ENCODE assay signal across 1 cellular context in genomic region chr12:12209043-12209442, GRCh38.
TF ChIP-seq lines count a peak whose summit lies in the region.

No MANE protein-coding gene starts in this region.

TF ChIP-seq in K562, 482 proteins besides CTCF, POLR2A, EP300 and RAD21 (continued from another document):
- TF ChIP-seq, protein P1, sequence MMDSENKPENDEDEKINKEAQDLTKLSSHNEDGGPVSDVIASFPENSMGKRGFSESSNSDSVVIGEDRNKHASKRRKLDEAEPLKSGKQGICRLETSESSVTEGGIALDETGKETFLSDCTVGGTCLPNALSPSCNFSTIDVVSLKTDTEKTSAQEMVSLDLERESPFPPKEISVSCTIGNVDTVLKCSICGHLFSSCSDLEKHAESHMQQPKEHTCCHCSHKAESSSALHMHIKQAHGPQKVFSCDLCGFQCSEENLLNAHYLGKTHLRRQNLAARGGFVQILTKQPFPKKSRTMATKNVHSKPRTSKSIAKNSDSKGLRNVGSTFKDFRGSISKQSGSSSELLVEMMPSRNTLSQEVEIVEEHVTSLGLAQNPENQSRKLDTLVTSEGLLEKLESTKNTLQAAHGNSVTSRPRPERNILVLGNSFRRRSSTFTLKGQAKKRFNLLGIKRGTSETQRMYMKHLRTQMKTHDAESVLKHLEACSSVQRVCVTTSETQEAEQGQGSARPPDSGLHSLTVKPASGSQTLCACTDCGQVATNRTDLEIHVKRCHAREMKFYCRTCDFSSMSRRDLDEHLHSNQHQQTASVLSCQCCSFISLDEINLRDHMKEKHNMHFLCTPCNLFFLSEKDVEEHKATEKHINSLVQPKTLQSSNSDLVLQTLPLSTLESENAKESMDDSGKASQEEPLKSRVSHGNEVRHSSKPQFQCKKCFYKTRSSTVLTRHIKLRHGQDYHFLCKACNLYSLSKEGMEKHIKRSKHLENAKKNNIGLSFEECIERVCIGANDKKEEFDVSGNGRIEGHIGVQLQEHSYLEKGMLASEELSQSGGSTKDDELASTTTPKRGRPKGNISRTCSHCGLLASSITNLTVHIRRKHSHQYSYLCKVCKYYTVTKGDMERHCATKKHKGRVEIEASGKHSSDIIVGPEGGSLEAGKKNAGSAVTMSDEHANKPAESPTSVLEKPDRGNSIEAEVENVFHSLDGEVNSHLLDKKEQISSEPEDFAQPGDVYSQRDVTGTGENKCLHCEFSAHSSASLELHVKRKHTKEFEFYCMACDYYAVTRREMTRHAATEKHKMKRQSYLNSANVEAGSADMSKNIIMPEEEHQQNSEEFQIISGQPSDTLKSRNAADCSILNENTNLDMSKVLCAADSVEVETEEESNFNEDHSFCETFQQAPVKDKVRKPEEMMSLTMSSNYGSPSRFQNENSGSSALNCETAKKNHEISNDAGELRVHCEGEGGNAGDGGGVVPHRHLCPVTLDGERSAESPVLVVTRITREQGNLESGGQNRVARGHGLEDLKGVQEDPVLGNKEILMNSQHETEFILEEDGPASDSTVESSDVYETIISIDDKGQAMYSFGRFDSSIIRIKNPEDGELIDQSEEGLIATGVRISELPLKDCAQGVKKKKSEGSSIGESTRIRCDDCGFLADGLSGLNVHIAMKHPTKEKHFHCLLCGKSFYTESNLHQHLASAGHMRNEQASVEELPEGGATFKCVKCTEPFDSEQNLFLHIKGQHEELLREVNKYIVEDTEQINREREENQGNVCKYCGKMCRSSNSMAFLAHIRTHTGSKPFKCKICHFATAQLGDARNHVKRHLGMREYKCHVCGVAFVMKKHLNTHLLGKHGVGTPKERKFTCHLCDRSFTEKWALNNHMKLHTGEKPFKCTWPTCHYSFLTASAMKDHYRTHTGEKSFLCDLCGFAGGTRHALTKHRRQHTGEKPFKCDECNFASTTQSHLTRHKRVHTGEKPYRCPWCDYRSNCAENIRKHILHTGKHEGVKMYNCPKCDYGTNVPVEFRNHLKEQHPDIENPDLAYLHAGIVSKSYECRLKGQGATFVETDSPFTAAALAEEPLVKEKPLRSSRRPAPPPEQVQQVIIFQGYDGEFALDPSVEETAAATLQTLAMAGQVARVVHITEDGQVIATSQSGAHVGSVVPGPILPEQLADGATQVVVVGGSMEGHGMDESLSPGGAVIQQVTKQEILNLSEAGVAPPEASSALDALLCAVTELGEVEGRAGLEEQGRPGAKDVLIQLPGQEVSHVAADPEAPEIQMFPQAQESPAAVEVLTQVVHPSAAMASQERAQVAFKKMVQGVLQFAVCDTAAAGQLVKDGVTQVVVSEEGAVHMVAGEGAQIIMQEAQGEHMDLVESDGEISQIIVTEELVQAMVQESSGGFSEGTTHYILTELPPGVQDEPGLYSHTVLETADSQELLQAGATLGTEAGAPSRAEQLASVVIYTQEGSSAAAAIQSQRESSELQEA (IDR thresholded peaks at IDR 0.05; ENCODE audit: low read depth) = no peak
- TF ChIP-seq SRSF7 (optimal IDR thresholded peaks at IDR 0.05; ENCODE audit: low read depth, low read length) (no peak), CTBP1 (IDR thresholded peaks at IDR 0.05; ENCODE audit: borderline replicate concordance) (no peak), ZNF668 (CRISPR knock-in tag; IDR thresholded peaks at IDR 0.05) (no peak), ZNF134 (CRISPR knock-in tag; conservative IDR thresholded peaks at IDR 0.05) (no peak), HSF4 (CRISPR knock-in tag; IDR thresholded peaks at IDR 0.05; ENCODE audit: borderline replicate concordance) (no peak), MXI1 (IDR thresholded peaks at IDR 0.05; ENCODE audit: low read depth, low read length) (no peak), HMGN3 (IDR thresholded peaks at IDR 0.05; ENCODE audit: borderline replicate concordance, extremely low read depth, insufficient read length, low read depth, low read length) (no peak), GTF2B (IDR thresholded peaks at IDR 0.05; ENCODE audit: extremely low read depth, insufficient read length) (no peak), ATF7 (IDR thresholded peaks at IDR 0.05) (no peak), ZNF444 (CRISPR knock-in tag; IDR thresholded peaks at IDR 0.05) (no peak), BCOR (IDR thresholded peaks at IDR 0.05) (no peak)
TF ChIP-seq in K562: peak in this region for 0.
